In the genomic region with DNA sequence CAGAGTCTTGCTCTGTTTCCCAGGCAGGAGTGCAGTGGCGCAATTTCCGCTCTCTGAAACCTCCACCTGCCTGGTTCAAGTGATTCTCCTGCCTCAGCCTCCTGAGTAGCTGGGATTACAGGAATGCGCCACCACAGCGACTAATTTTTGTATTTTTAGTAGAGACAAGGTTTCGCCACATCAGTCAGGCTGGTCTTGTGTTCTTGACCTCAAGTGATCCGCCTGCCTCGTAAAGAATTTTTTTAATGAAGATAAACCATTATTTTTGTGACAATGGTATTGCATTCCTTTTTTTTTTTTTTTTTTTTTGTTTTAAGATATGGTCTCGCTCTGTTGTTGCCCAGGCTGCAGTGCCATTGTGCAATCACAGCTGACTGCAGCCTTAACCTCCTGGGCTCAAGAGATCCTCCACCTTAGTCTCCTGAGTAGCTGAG, we compare ENCODE assay signal across 24 cellular contexts. TPM values are rescaled to one million over a fixed set of nuclear protein-coding genes. Genes with fewer than 3 reads are reported as not detected.
DNase-seq lines count a peak whose midpoint lies in the region; ATAC-seq, FAIRE-seq and TF ChIP-seq lines count a peak whose summit lies in the region.
"Had no signal": no experiment of that assay in that cellular context is flagged by ENCODE, and none has a peak within 500 bp of the region (broad histone marks: within the 10 kb centered on the region; RNA-seq: fewer than 3 reads in every experiment).

No MANE protein-coding gene starts in this region.

- H3K4me1 ChIP-seq in cardiac muscle cell (ENCODE audit: low read depth): peaks cover 38% of the 10 kb centered on the region
- H3K4me1 ChIP-seq in astrocyte (ENCODE audit: insufficient read depth, low read length): peaks cover 46% of the 10 kb centered on the region
- peaks cover 23 to 66% (median 58%) of the 10 kb centered on the region in 4 donors for H3K4me1 ChIP-seq in liver (ENCODE audit: control insufficient read depth in 4 of 4, insufficient read depth in 4 of 4, low read length in 3 of 4)
- no peaks in the 10 kb centered on the region for H3K4me1 ChIP-seq in colonic mucosa

- H3K36me3 ChIP-seq in cardiac muscle cell (peaks cover 21% of the 10 kb centered on the region), astrocyte (ENCODE audit: insufficient read depth, low read length) (peaks cover 8% of the 10 kb centered on the region), liver (ENCODE audit: control insufficient read depth in 4 of 4, insufficient read depth in 3 of 4, low read depth in 1 of 4, low read length in 3 of 4) (peaks cover 6 to 19% (median 14%) of the 10 kb centered on the region in 4 donors), colonic mucosa (peaks cover 19% of the 10 kb centered on the region)

- FAIRE-seq in astrocyte (lab: Jason Lieb, UNC): no peak
- FAIRE-seq: islet of Langerhans had no signal

- H4K20me1 ChIP-seq in astrocyte (ENCODE audit: insufficient read depth, low read length): peaks cover 13% of the 10 kb centered on the region

- H3K4me1 Mint-ChIP-seq in astrocyte (ENCODE audit: low read depth, unreplicated experiment): peaks cover 49% of the 10 kb centered on the region
- H3K4me1 Mint-ChIP-seq in stimulated activated naive B cell treated with anti-CD40 and anti-IgM and Interleukin-4, amounts not matched to agents 10 μg/mL and 1 μg/mL and 100 μg/mL, for 72 hours: peaks cover 50 to 65% of the 10 kb centered on the region in 2 donors

- H3K36me3 Mint-ChIP-seq in astrocyte (ENCODE audit: low read depth, unreplicated experiment): peaks cover 18% of the 10 kb centered on the region
- peaks cover 25 to 34% of the 10 kb centered on the region in 2 donors for H3K36me3 Mint-ChIP-seq in stimulated activated naive B cell treated with anti-CD40 and anti-IgM and Interleukin-4, amounts not matched to agents 10 μg/mL and 1 μg/mL and 100 μg/mL, for 72 hours

- H3K9me3 Mint-ChIP-seq in astrocyte (ENCODE audit: unreplicated experiment): no peaks in the 10 kb centered on the region
- no peaks in the 10 kb centered on the region for H3K9me3 Mint-ChIP-seq in stimulated activated naive B cell treated with anti-CD40 and anti-IgM and Interleukin-4, amounts not matched to agents 10 μg/mL and 1 μg/mL and 100 μg/mL, for 72 hours
- H3K9me3 Mint-ChIP-seq: activated naive CD8-positive, alpha-beta T cell treated with anti-CD3 and anti-CD28 coated beads, Interleukin-2, amount 50 U/mL, for 24 hours; activated T-helper 17 cell treated with anti-CD3 and anti-CD28 coated beads, Interleukin-2, amount 50 U/mL, for 72 hours; CD4-positive, alpha-beta T cell; naive thymus-derived CD8-positive, alpha-beta T cell; T-helper 2 cell treated with Interferon-gamma antibody and Interleukin-4, amounts not matched to agents 5 μg/mL and 100 μg/mL, for 36 hours had no signal

- intact Hi-C loops in Right ventricle myocardium inferior (cut with DNase I): no loop called here
- intact Hi-C loops in colonic mucosa (cut with DNase I): no loop called here

- no peak for ATAC-seq in Right ventricle myocardium inferior
- no peak for ATAC-seq in stimulated activated naive B cell treated with anti-CD40 and anti-IgM and Interleukin-4, amounts not matched to agents 10 μg/mL and 1 μg/mL and 100 μg/mL, for 72 hours (replicated peaks)
- ATAC-seq: activated naive CD8-positive, alpha-beta T cell treated with anti-CD3 and anti-CD28 coated beads, Interleukin-2, amount 50 U/mL, for 24 hours; activated T-helper 17 cell treated with anti-CD3 and anti-CD28 coated beads, Interleukin-2, amount 50 U/mL, for 72 hours; esophagus mucosa; heart right ventricle; naive thymus-derived CD8-positive, alpha-beta T cell; PC-3 had no signal

- H3K27ac ChIP-seq in cardiac muscle cell: peak overlapping the region; percentile 69
- no peak overlapping the region for H3K27ac ChIP-seq in astrocyte (ENCODE audit: low read depth, low read length)
- peak overlapping the region; percentile 72 to 87 for H3K27ac ChIP-seq in liver (ENCODE audit: low read depth in 1 of 2, low read length in 2 of 2)
- H3K27ac ChIP-seq in colonic mucosa: no peak overlapping the region

- H3K4me3 ChIP-seq in cardiac muscle cell: no peak overlapping the region
- H3K4me3 ChIP-seq in astrocyte (ENCODE audit: insufficient read depth, low read depth, low read length): no peak overlapping the region
- H3K4me3 ChIP-seq in liver (ENCODE audit: low read depth in 1 of 3, low read length in 3 of 3): no peak overlapping the region
- H3K4me3 ChIP-seq in colonic mucosa: no peak overlapping the region
- H3K4me3 ChIP-seq: heart right ventricle, skin epidermis had no signal

- H3K27ac Mint-ChIP-seq in astrocyte (ENCODE audit: unreplicated experiment): no peak overlapping the region
- no peak overlapping the region for H3K27ac Mint-ChIP-seq in stimulated activated naive B cell treated with anti-CD40 and anti-IgM and Interleukin-4, amounts not matched to agents 10 μg/mL and 1 μg/mL and 100 μg/mL, for 72 hours
- H3K27ac Mint-ChIP-seq: activated naive CD8-positive, alpha-beta T cell treated with anti-CD3 and anti-CD28 coated beads, Interleukin-2, amount 50 U/mL, for 24 hours; activated T-helper 17 cell treated with anti-CD3 and anti-CD28 coated beads, Interleukin-2, amount 50 U/mL, for 72 hours; CD4-positive, alpha-beta T cell; naive thymus-derived CD8-positive, alpha-beta T cell; T-helper 2 cell treated with Interferon-gamma antibody and Interleukin-4, amounts not matched to agents 5 μg/mL and 100 μg/mL, for 36 hours had no signal

- no peak overlapping the region for H3K9ac ChIP-seq in astrocyte (ENCODE audit: low read length)
- no peak overlapping the region for H3K9ac ChIP-seq in liver (ENCODE audit: low read depth in 1 of 2, low read length in 2 of 2)
- no peak overlapping the region for H3K9ac ChIP-seq in colonic mucosa (ENCODE audit: low read depth in 2 of 2, low read length in 2 of 2)

- no peaks in the 10 kb centered on the region for H3K27me3 ChIP-seq in cardiac muscle cell
- no peaks in the 10 kb centered on the region for H3K27me3 ChIP-seq in astrocyte (ENCODE audit: insufficient read depth, low read length)
- no peaks in the 10 kb centered on the region for H3K27me3 ChIP-seq in liver (ENCODE audit: control insufficient read depth in 4 of 4, insufficient read depth in 4 of 4, low read length in 3 of 4)
- H3K27me3 ChIP-seq in colonic mucosa: no peaks in the 10 kb centered on the region
- H3K27me3 ChIP-seq: heart right ventricle had no signal

- WGBS in liver: 74% methylated on average over 8 of the region's 8 CpGs

- TF ChIP-seq RAD21 in liver (IDR thresholded peaks at IDR 0.05): no peak

- H3K27me3 Mint-ChIP-seq in astrocyte (ENCODE audit: low read depth, unreplicated experiment): no peaks in the 10 kb centered on the region
- H3K27me3 Mint-ChIP-seq in stimulated activated naive B cell treated with anti-CD40 and anti-IgM and Interleukin-4, amounts not matched to agents 10 μg/mL and 1 μg/mL and 100 μg/mL, for 72 hours: no peaks in the 10 kb centered on the region
- H3K27me3 Mint-ChIP-seq: activated naive CD8-positive, alpha-beta T cell treated with anti-CD3 and anti-CD28 coated beads, Interleukin-2, amount 50 U/mL, for 24 hours; activated T-helper 17 cell treated with anti-CD3 and anti-CD28 coated beads, Interleukin-2, amount 50 U/mL, for 72 hours; CD4-positive, alpha-beta T cell; naive thymus-derived CD8-positive, alpha-beta T cell had no signal

- DNase-seq in cardiac muscle cell (ENCODE audit: low read depth in 1 of 2, low spot score in 1 of 2) (peak in 1 of 2 donors; percentile 88), Right ventricle myocardium inferior (ENCODE audit: missing footprints) (no peak), astrocyte (ENCODE audit: low read depth) (peak; percentile 36), NCI-H345 (lab: John Stamatoyannopoulos, UW) (no peak), EL (no peak), colonic mucosa (no peak)
- no peak for DNase-seq in stimulated activated naive B cell treated with anti-CD40 and anti-IgM and Interleukin-4, amounts not matched to agents 10 μg/mL and 1 μg/mL and 100 μg/mL, for 72 hours
- DNase-seq: activated CD4-positive, CD25-positive, alpha-beta regulatory T cell treated with anti-CD3 and anti-CD28 coated beads, Interleukin-2, amount 50 U/mL, for 72 hours; activated naive CD8-positive, alpha-beta T cell treated with anti-CD3 and anti-CD28 coated beads, Interleukin-2, amount 50 U/mL, for 24 hours; CD4-positive, alpha-beta T cell; DMS79 treated with DMSO at 0.1 percent for 48 hours; heart right ventricle; naive thymus-derived CD8-positive, alpha-beta T cell; NCI-H2081; NCI-H69; PC-3; stimulated activated CD8-positive, alpha-beta memory T cell treated with anti-CD3 and anti-CD28 coated beads, Interleukin-4, amount 100 ng/mL, for 48 hours had no signal

- H3K4me3 Mint-ChIP-seq in astrocyte (ENCODE audit: unreplicated experiment): no peak overlapping the region
- H3K4me3 Mint-ChIP-seq in stimulated activated naive B cell treated with anti-CD40 and anti-IgM and Interleukin-4, amounts not matched to agents 10 μg/mL and 1 μg/mL and 100 μg/mL, for 72 hours: no peak overlapping the region
- H3K4me3 Mint-ChIP-seq: activated naive CD8-positive, alpha-beta T cell treated with anti-CD3 and anti-CD28 coated beads, Interleukin-2, amount 50 U/mL, for 24 hours; activated T-helper 17 cell treated with anti-CD3 and anti-CD28 coated beads, Interleukin-2, amount 50 U/mL, for 72 hours; CD4-positive, alpha-beta T cell; naive thymus-derived CD8-positive, alpha-beta T cell; T-helper 2 cell treated with Interferon-gamma antibody and Interleukin-4, amounts not matched to agents 5 μg/mL and 100 μg/mL, for 36 hours had no signal

- peaks cover 19% of the 10 kb centered on the region for H3K79me2 ChIP-seq in astrocyte (ENCODE audit: insufficient read depth, low read length)

- no peak overlapping the region for H3K4me2 ChIP-seq in astrocyte (ENCODE audit: low read length)

- H3K9me3 ChIP-seq in cardiac muscle cell (ENCODE audit: low read depth): no peaks in the 10 kb centered on the region
- H3K9me3 ChIP-seq in astrocyte (ENCODE audit: insufficient read depth, low read depth, low read length): no peaks in the 10 kb centered on the region
- H3K9me3 ChIP-seq in liver (ENCODE audit: control insufficient read depth in 4 of 4, low read length in 3 of 4): no peaks in the 10 kb centered on the region
- no peaks in the 10 kb centered on the region for H3K9me3 ChIP-seq in colonic mucosa
- H3K9me3 ChIP-seq: heart right ventricle had no signal

- no peak overlapping the region for H2AFZ ChIP-seq in astrocyte (ENCODE audit: low read depth, low read length)

- TF ChIP-seq CTCF in cardiac muscle cell (IDR thresholded peaks at IDR 0.05; ENCODE audit: low read depth, low read length): no peak
- no peak for TF ChIP-seq CTCF in astrocyte (IDR thresholded peaks at IDR 0.05; ENCODE audit: insufficient read depth, low read depth, low read length)
- no peak for TF ChIP-seq CTCF in liver (IDR thresholded peaks at IDR 0.05; ENCODE audit: low read depth, low read length, missing input control)
- no peak for TF ChIP-seq CTCF in colonic mucosa (IDR thresholded peaks at IDR 0.05)

RNA-seq across cellular contexts. Expression of a gene that starts 25.8 kb away (rescaled TPM):
- total RNA-seq in cardiac muscle cell (38.1 and 46.4 TPM in 2 replicates), Right ventricle myocardium inferior (10.8 TPM), astrocyte (13.8 and 15.4 TPM in 2 replicates), liver (10 to 100 TPM in 1 of 2 donors, 1 to 10 TPM in 1; 7.4 to 21.9 TPM), colonic mucosa (10 to 100 TPM; 56.0 to 63.0 TPM)
- polyA plus RNA-seq in cardiac muscle cell (11.9 and 12.5 TPM in 2 replicates), liver (10 to 100 TPM in 1 of 2 donors, 1 to 10 TPM in 1; 4.0 to 16.5 TPM)

RNA-seq across cellular contexts. Expression of a gene that starts 29.4 kb away (rescaled TPM):
- total RNA-seq in cardiac muscle cell: 8.2 and 12.5 TPM in 2 replicates
- 8.2 and 15.0 TPM in 2 replicates for polyA plus RNA-seq in cardiac muscle cell
- total RNA-seq in Right ventricle myocardium inferior: 20.3 TPM
- 9.6 and 12.4 TPM in 2 replicates for total RNA-seq in astrocyte
- 1 to 10 TPM; 1.9 to 9.9 TPM for total RNA-seq in liver
- 1 to 10 TPM; 1.1 to 3.1 TPM for polyA plus RNA-seq in liver
- 10 to 100 TPM in 1 of 2 donors, 1 to 10 TPM in 1; 5.0 to 15.2 TPM for total RNA-seq in colonic mucosa
- total RNA-seq: MCF 10A had no signal

Comparison
In these comparisons a context has a peak if more than half of its experiments do, and no peak if none do; other contexts are left out.
1. H3K27ac ChIP-seq: peak in cardiac muscle cell (single experiment) and liver (2 of 2); none in astrocyte (single experiment) and colonic mucosa (single experiment).